8 cellular contexts compared by ENCODE assay signal in genomic region chr3:192850501-192850981, GRCh38.
A peak's percentile ranks its signal among the peaks of the same experiment; 100 is the strongest.
DNase-seq lines count a peak whose midpoint lies in the region; ATAC-seq lines count a peak whose summit lies in the region.

No MANE protein-coding gene starts in this region.

- peak overlapping the region; percentile 11 for H3K27ac ChIP-seq in duodenal mucosa (ENCODE audit: low read depth, low read length)

- peak overlapping the region; percentile 21 to 26 for H3K4me3 ChIP-seq in duodenal mucosa (ENCODE audit: low read depth in 1 of 2, low read length in 2 of 2)

- peak; percentile 70 for DNase-seq in RKO (ENCODE audit: low spot score)
- peak in 2 of 3 experiments; percentile 5 to 8 for DNase-seq in stimulated activated CD4-positive, alpha-beta T cell treated with anti-CD3 and anti-CD28 coated beads, TNF-alpha, amount 100 ng/mL, for 4 hours (ENCODE audit: low read depth in 3 of 3)
- DNase-seq in posterior vena cava (ENCODE audit: low spot score), result no peak
- DNase-seq in GM19238 (ENCODE audit: insufficient read length, low spot score), result no peak
- DNase-seq in iPS-NIHi7 (ENCODE audit: extremely low spot score), result no peak

- H3K36me3 ChIP-seq in duodenal mucosa (ENCODE audit: control insufficient read depth in 1 of 2, insufficient read depth in 2 of 2, low read length in 2 of 2), result no peaks in the 10 kb centered on the region

- intact Hi-C loops in posterior vena cava (cut with DNase I), result no loop called here

- H3K4me1 ChIP-seq in duodenal mucosa (ENCODE audit: control insufficient read depth in 1 of 2, insufficient read depth in 2 of 2, low read length in 2 of 2), result peaks cover 28 to 51% of the 10 kb centered on the region in 2 donors

- no peaks in the 10 kb centered on the region for H3K27me3 ChIP-seq in duodenal mucosa (ENCODE audit: control insufficient read depth in 1 of 2, insufficient read depth in 2 of 2, low read length in 2 of 2)

- H3K9ac ChIP-seq in duodenal mucosa (ENCODE audit: low read depth in 1 of 2, low read length in 2 of 2), result peak overlapping the region; percentile 21 to 39

- H3K9me3 ChIP-seq in duodenal mucosa (ENCODE audit: control insufficient read depth in 1 of 2, low read length in 2 of 2), result peaks cover 0 to 4% of the 10 kb centered on the region in 2 donors

- ATAC-seq in GM18861 (IDR thresholded peaks at IDR 0.05; ENCODE audit: unreplicated experiment) (peak; percentile 82), HG02763 (IDR thresholded peaks at IDR 0.05; ENCODE audit: unreplicated experiment) (peak; percentile 52)

Comparison
In these comparisons a context has a peak if more than half of its experiments do, and no peak if none do; other contexts are left out.
1. DNase-seq: peak in RKO (single experiment) and stimulated activated CD4-positive, alpha-beta T cell treated with anti-CD3 and anti-CD28 coated beads, TNF-alpha, amount 100 ng/mL, for 4 hours (2 of 3); none in posterior vena cava (single experiment), GM19238 (single experiment) and iPS-NIHi7 (single experiment).